ENCODE assay signal across 14 cellular contexts in the genomic region with DNA sequence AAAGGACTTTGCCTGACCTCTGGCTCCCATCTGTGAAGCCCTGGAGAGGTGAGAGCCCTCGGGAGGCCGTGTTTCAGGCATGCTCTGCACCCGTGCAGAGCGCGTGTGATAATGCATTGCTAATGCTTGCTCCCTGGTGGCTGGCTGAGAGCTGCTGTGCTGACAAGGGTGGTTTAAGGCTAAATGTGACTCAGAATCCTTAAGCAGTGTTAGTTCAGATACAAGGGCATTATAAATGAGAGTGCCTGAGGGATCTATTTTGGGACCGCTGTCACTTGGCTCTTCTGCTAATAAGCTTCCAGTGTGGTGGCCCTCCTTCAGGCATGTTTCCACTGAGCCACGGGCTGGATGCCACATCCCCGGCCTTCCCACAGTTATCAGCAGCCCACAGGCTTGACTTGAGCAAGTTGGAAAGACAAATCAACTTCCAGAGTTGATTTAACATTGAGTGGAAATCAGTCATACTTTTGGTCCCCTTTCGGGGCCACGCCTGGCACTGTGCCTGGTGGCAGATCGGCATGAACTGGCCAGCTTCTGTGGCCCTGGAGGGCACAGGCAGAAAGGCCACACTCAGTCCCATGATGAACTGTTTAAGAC. TPM values are rescaled to one million over a fixed set of nuclear protein-coding genes. Genes with fewer than 3 reads are reported as not detected.
DNase-seq lines count a peak whose midpoint lies in the region; ATAC-seq lines count a peak whose summit lies in the region.
"Had no signal": no experiment of that assay in that cellular context is flagged by ENCODE, and none has a peak within 500 bp of the region (broad histone marks: within the 10 kb centered on the region; RNA-seq: fewer than 3 reads in every experiment).

No MANE protein-coding gene starts in this region.

- H3K36me3 ChIP-seq in GM23248 (ENCODE audit: low read depth) (no peaks in the 10 kb centered on the region), neuronal stem cell (replicated peaks in 1 of 2; ENCODE audit: control insufficient read depth in 2 of 2, insufficient read depth in 2 of 2, low read length in 2 of 2) (no peaks in the 10 kb centered on the region)
- H3K36me3 ChIP-seq: suprapubic skin had no signal

- in situ Hi-C loops in GM23248 (cut with MboI) = no loop called here

- no peaks in the 10 kb centered on the region for H3F3A ChIP-seq in GM23248 (ENCODE audit: insufficient read depth)

- no peak for ATAC-seq in HG02852 (IDR thresholded peaks at IDR 0.05; ENCODE audit: unreplicated experiment)
- ATAC-seq: activated T-cell treated with anti-CD3 and anti-CD28 coated beads, Interleukin-2, amount 50 U/mL, for 72 hours had no signal

- H3K4ac ChIP-seq in neuronal stem cell (ENCODE audit: low read length) = no peak overlapping the region

- H2AFZ ChIP-seq in GM23248 (no peak overlapping the region), neuronal stem cell (ENCODE audit: low read length) (peak overlapping the region; percentile 43)

- H3K4me2 ChIP-seq in GM23248 (ENCODE audit: unreplicated experiment) (no peak overlapping the region), neuronal stem cell (ENCODE audit: insufficient read depth, low read length, poor library complexity, severe bottlenecking) (no peak overlapping the region)

- H3K9ac ChIP-seq in GM23248 = no peak overlapping the region
- no peak overlapping the region for H3K9ac ChIP-seq in neuronal stem cell (ENCODE audit: low read depth, low read length, poor library complexity)

- no peaks in the 10 kb centered on the region for H3K79me1 ChIP-seq in neuronal stem cell (ENCODE audit: low read depth, low read length)

- H3K18ac ChIP-seq in neuronal stem cell (ENCODE audit: low read length) = no peak overlapping the region

- no peak overlapping the region for H3K23ac ChIP-seq in neuronal stem cell (ENCODE audit: low read depth, low read length, poor library complexity)

- H4K8ac ChIP-seq in neuronal stem cell (ENCODE audit: low read depth, low read length) = no peak overlapping the region

- WGBS in GM23248 (ENCODE audit: low coverage in 1 of 2, low lambda C conversion rate in 2 of 2, missing lambda C conversion rate in 2 of 2), 2 experiments = 51 to 64% methylated on average over 11 of the region's 11 CpGs
- WGBS in neuronal stem cell (ENCODE audit: extremely low coverage in 2 of 2, insufficient read length in 2 of 2, insufficient replicate concordance in 1 of 2), 2 donors = no CpG with 5 or more reads among the region's 11 CpGs

- no peak overlapping the region for H2BK5ac ChIP-seq in neuronal stem cell (ENCODE audit: low read length)

- H4K20me1 ChIP-seq in GM23248 (ENCODE audit: insufficient read depth) = no peaks in the 10 kb centered on the region

- H3K9me2 ChIP-seq in GM23248 (ENCODE audit: insufficient read depth) = no peaks in the 10 kb centered on the region

- no peak overlapping the region for H3K14ac ChIP-seq in neuronal stem cell (ENCODE audit: low read length)

- no peak overlapping the region for H2BK12ac ChIP-seq in neuronal stem cell (ENCODE audit: low read length)

- no peak overlapping the region for H2BK120ac ChIP-seq in neuronal stem cell (ENCODE audit: low read depth, low read length)

- H2BK15ac ChIP-seq in neuronal stem cell (ENCODE audit: low read length) = no peak overlapping the region

- H3K27me3 ChIP-seq in GM23248 (replicated peaks; ENCODE audit: insufficient read depth) (peaks cover 10% of the 10 kb centered on the region), neuronal stem cell (ENCODE audit: control insufficient read depth in 3 of 3, insufficient read depth in 3 of 3, low read depth in 1 of 3, low read length in 3 of 3) (no peaks in the 10 kb centered on the region)

- DNase-seq in GM23248 = peak; percentile 66
- DNase-seq in NCI-H82 (lab: John Stamatoyannopoulos, UW) = peak; percentile 91
- peak; percentile 38 for DNase-seq in fibroblast of peridontal ligament (ENCODE audit: extremely low read depth)
- DNase-seq in neuronal stem cell (ENCODE audit: low spot score) = no peak
- DNase-seq in NK-92 treated with Interleukin-12 subunit alpha and Interleukin-12 subunit beta, amount 100 ng/mL, for 24 hours (lab: John Stamatoyannopoulos, UW) = no peak
- no peak for DNase-seq in NCI-H1105 (lab: John Stamatoyannopoulos, UW)
- no peak for DNase-seq in stimulated activated CD4-positive, alpha-beta T cell treated with anti-CD3 and anti-CD28 coated beads, Interleukin-2, amount 100 ng/mL, for 24 hours
- DNase-seq: activated CD4-positive, CD25-positive, alpha-beta regulatory T cell; activated T-cell treated with anti-CD3 and anti-CD28 coated beads, Interleukin-2, amount 50 U/mL, for 72 hours; CD8-positive, alpha-beta T cell; NCI-H187 treated with DMSO at 0.1 percent for 48 hours; stimulated activated CD4-positive, alpha-beta T cell treated with anti-CD3 and anti-CD28 coated beads, Interleukin-2, amount 100 ng/mL, for 48 hours had no signal

- H3K27ac ChIP-seq in GM23248 (no peak overlapping the region), neuronal stem cell (replicated peaks; ENCODE audit: low read length) (no peak overlapping the region)
- H3K27ac ChIP-seq: suprapubic skin had no signal

- H4K91ac ChIP-seq in neuronal stem cell (ENCODE audit: low read depth, low read length, poor library complexity) = no peak overlapping the region

- H3K9me3 ChIP-seq in GM23248 (ENCODE audit: low read depth) = no peaks in the 10 kb centered on the region
- no peaks in the 10 kb centered on the region for H3K9me3 ChIP-seq in neuronal stem cell (replicated peaks in 1 of 2; ENCODE audit: control insufficient read depth in 2 of 2, insufficient read depth in 1 of 2, low read depth in 1 of 2, low read length in 2 of 2)
- H3K9me3 ChIP-seq: suprapubic skin had no signal

- H2AK5ac ChIP-seq in neuronal stem cell (ENCODE audit: low read depth, low read length) = no peak overlapping the region

- H3K79me2 ChIP-seq in GM23248 (ENCODE audit: insufficient read depth) = no peaks in the 10 kb centered on the region

- H3K4me3 ChIP-seq in GM23248 = no peak overlapping the region
- no peak overlapping the region for H3K4me3 ChIP-seq in neuronal stem cell (ENCODE audit: low read length in 2 of 2)
- H3K4me3 ChIP-seq: suprapubic skin had no signal

- H3K4me1 ChIP-seq in GM23248 (ENCODE audit: insufficient read depth) (no peaks in the 10 kb centered on the region), neuronal stem cell (ENCODE audit: control insufficient read depth in 2 of 2, insufficient read depth in 1 of 2, low read depth in 1 of 2, low read length in 2 of 2) (peaks cover 5 to 15% of the 10 kb centered on the region in 2 donors)

RNA-seq across cellular contexts. Expression of gene ALOX5AP, which starts 17.0 kb away (rescaled TPM):
- not detected in 2 replicates for total RNA-seq in GM23248 (2014; rRNA removed; shearing (Covaris generic))
- 0.49 and 0.58 TPM in 2 replicates for polyA plus RNA-seq in GM23248 (2016; fragmentation: Nextera tagmentation; extraction: Ambion mirVana)
- 0.10 TPM for polyA plus RNA-seq in neuronal stem cell (2013, experiment 1 of 2)
- polyA plus RNA-seq in neuronal stem cell (2013, experiment 2 of 2) = not detected

Comparison
In these comparisons a context has a peak if more than half of its experiments do, and no peak if none do; other contexts are left out.
1. DNase-seq: peak in GM23248 (single experiment), NCI-H82 (single experiment) and fibroblast of peridontal ligament (single experiment); none in neuronal stem cell (single experiment), NK-92 treated with Interleukin-12 subunit alpha and Interleukin-12 subunit beta, amount 100 ng/mL, for 24 hours (single experiment), NCI-H1105 (single experiment) and stimulated activated CD4-positive, alpha-beta T cell treated with anti-CD3 and anti-CD28 coated beads, Interleukin-2, amount 100 ng/mL, for 24 hours (0 of 2).